ENCODE assay signal across 8 cellular contexts in genomic region chr15:51750942-51751686, GRCh38. TPM values are rescaled to one million over a fixed set of nuclear protein-coding genes. Genes with fewer than 3 reads are reported as not detected.
DNase-seq lines count a peak whose midpoint lies in the region; ATAC-seq and TF ChIP-seq lines count a peak whose summit lies in the region.

TSS of gene TMOD2 (plus strand) at chr15:51751597. CDS start at chr15:51766442, 14,845 bp downstream.

- no peak for TF ChIP-seq CTCF in foreskin fibroblast (IDR thresholded peaks at IDR 0.05; ENCODE audit: low read depth, low read length)
- TF ChIP-seq CTCF in nephron progenitor cell (IDR thresholded peaks at IDR 0.05), result no peak

- H3K36me3 Mint-ChIP-seq in nephron progenitor cell (ENCODE audit: low read depth), result no peaks in the 10 kb centered on the region

- DNase-seq in SIG-M5 treated with dmso at 0.1 percent for 504 hours (lab: John Stamatoyannopoulos, UW; ENCODE audit: unreplicated experiment) (peak; percentile 17), SIG-M5 (lab: John Stamatoyannopoulos, UW) (no peak), NCI-H748 (lab: John Stamatoyannopoulos, UW; ENCODE audit: unreplicated experiment) (peak; percentile 85), foreskin fibroblast (peak in 1 of 2 donors; percentile 77), nephron progenitor cell (peak; percentile 69), ureter (ENCODE audit: low spot score) (peak; percentile 62)
- peak; percentile 49 for DNase-seq in activated effector memory CD4-positive, alpha-beta T cell treated with Interleukin-2 at 50 U/mL for 16 hours

- peak; percentile 60 for ATAC-seq in HG02884 (IDR thresholded peaks at IDR 0.05; ENCODE audit: unreplicated experiment)

- H3K9me3 Mint-ChIP-seq in nephron progenitor cell, result no peaks in the 10 kb centered on the region

- no peak within 1 kb of the TSS for H3K27ac Mint-ChIP-seq in nephron progenitor cell

- H3K4me1 Mint-ChIP-seq in nephron progenitor cell, result peaks cover 14% of the 10 kb centered on the region

- peak within 1 kb of the TSS; percentile 89 for H3K4me3 Mint-ChIP-seq in nephron progenitor cell

- peaks cover 85% of the 10 kb centered on the region for H3K27me3 Mint-ChIP-seq in nephron progenitor cell (ENCODE audit: low read depth, poor library complexity)

- H3K4me3 ChIP-seq in foreskin fibroblast (ENCODE audit: low read depth in 1 of 2, low read length in 2 of 2), result peak within 1 kb of the TSS; percentile 60 to 68

RNA-seq across cellular contexts. Expression of gene TMOD2, which starts in this region (rescaled TPM):
- total RNA-seq in ureter, result 9.2 TPM
